ENCODE assay signal across 1 cellular context in the genomic region with DNA sequence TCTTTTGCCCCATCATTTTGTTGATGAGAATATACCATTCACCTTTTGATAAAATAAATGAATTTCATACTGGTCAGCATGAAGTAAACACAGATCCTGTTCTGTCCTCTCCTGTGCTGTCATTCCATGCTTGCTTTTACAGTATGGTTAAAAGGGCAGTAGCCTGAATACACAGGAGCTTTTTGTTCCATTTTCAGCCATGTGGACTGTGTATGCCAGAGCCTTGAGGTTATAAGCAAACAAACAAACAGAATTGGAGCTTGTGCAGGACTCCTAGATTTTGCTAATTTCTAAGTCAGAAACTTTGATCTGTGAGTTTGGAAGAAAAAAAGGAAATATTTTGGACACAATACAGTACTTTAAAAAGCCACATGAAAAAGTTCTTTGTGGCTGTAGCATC.
TF ChIP-seq lines count a peak whose summit lies in the region.

No MANE protein-coding gene starts in this region.

TF ChIP-seq in K562, 482 proteins besides CTCF, POLR2A, EP300 and RAD21:
- TF ChIP-seq ZNF175 (CRISPR knock-in tag; IDR thresholded peaks at IDR 0.05; ENCODE audit: low read depth) (no peak), ZEB2 (IDR thresholded peaks at IDR 0.05) (no peak), MIER1 (IDR thresholded peaks at IDR 0.05; ENCODE audit: low read depth) (no peak), YY1 (IDR thresholded peaks at IDR 0.05; ENCODE audit: borderline replicate concordance in 1 of 3, control insufficient read depth in 1 of 3, extremely low read depth in 1 of 3, insufficient read depth in 3 of 3, insufficient read length in 1 of 3, insufficient replicate concordance in 2 of 3, low read depth in 1 of 3, low read length in 2 of 3) (no peak), CXXC5 (CRISPR knock-in tag; IDR thresholded peaks at IDR 0.05) (no peak), DPF2 (IDR thresholded peaks at IDR 0.05) (no peak), PHF20 (IDR thresholded peaks at IDR 0.05; ENCODE audit: partially characterized antibody) (no peak), XRCC4 (IDR thresholded peaks at IDR 0.05; ENCODE audit: extremely low read depth, insufficient read depth, insufficient read length) (no peak)
- TF ChIP-seq, protein P1, sequence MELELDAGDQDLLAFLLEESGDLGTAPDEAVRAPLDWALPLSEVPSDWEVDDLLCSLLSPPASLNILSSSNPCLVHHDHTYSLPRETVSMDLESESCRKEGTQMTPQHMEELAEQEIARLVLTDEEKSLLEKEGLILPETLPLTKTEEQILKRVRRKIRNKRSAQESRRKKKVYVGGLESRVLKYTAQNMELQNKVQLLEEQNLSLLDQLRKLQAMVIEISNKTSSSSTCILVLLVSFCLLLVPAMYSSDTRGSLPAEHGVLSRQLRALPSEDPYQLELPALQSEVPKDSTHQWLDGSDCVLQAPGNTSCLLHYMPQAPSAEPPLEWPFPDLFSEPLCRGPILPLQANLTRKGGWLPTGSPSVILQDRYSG (tag; conservative IDR thresholded peaks at IDR 0.05; ENCODE audit: low read depth): no peak
